In genomic region chr9:91255327-91255726, GRCh38 we compare ENCODE assay signal across 24 cellular contexts.
DNase-seq lines count a peak whose midpoint lies in the region; TF ChIP-seq lines count a peak whose summit lies in the region.
"Had no signal": no experiment of that assay in that cellular context is flagged by ENCODE, and none has a peak within 500 bp of the region (broad histone marks: within the 10 kb centered on the region; RNA-seq: fewer than 3 reads in every experiment).

No MANE protein-coding gene starts in this region.

- H2BK120ac ChIP-seq in mesendoderm (ENCODE audit: low read depth, low read length): no peak overlapping the region

- no peaks in the 10 kb centered on the region for H3K36me3 ChIP-seq in mesendoderm (ENCODE audit: control insufficient read depth, insufficient read depth, low read length)
- H3K36me3 ChIP-seq: left lung, tibial artery had no signal

- no peak overlapping the region for H4K8ac ChIP-seq in mesendoderm (ENCODE audit: low read depth, low read length)

- H3K9ac ChIP-seq in mesendoderm (ENCODE audit: low read length): no peak overlapping the region

- DNase-seq in AG08395 (ENCODE audit: low spot score): peak; percentile 56
- peak; percentile 20 for DNase-seq in HFF-Myc (ENCODE audit: extremely low read depth, low read depth)
- peak; percentile 10 for DNase-seq in left kidney (ENCODE audit: low read depth, low spot score)
- DNase-seq in glutamatergic neuron: no peak
- DNase-seq in endothelial cell (ENCODE audit: low spot score): no peak
- no peak for DNase-seq in NCI-H69 (lab: John Stamatoyannopoulos, UW)
- DNase-seq in mesendoderm: no peak
- DNase-seq: ACHN; activated CD4-positive, alpha-beta T cell treated with anti-CD3 and anti-CD28 coated beads for 48 hours; activated T-cell treated with anti-CD3 and anti-CD28 coated beads for 4 hours; cerebellar nuclear complex; DMS153; GOT3; left lung; natural killer cell; NCI-H1048; NCI-H2171; NK-92 treated with Interleukin-12 subunit alpha and Interleukin-12 subunit beta, amount 100 ng/mL, for 24 hours; stimulated activated CD4-positive, alpha-beta T cell treated with anti-CD3 and anti-CD28 coated beads, Interleukin-4, amount 100 ng/mL, for 24 hours; tibial artery had no signal

- H3K4me3 Mint-ChIP-seq in brain: peak overlapping the region in 1 of 5 experiments; percentile 2
- H3K4me3 Mint-ChIP-seq in glutamatergic neuron (ENCODE audit: unreplicated experiment): no peak overlapping the region
- no peak overlapping the region for H3K4me3 Mint-ChIP-seq in endothelial cell (ENCODE audit: unreplicated experiment)
- H3K4me3 Mint-ChIP-seq: activated naive CD8-positive, alpha-beta T cell; T-helper 2 cell treated with Interferon-gamma antibody and Interleukin-4, amounts not matched to agents 5 μg/mL and 100 μg/mL, for 36 hours had no signal

- no peak overlapping the region for H3K4ac ChIP-seq in mesendoderm (ENCODE audit: low read depth, low read length)

- peaks cover 5% of the 10 kb centered on the region for H3K36me3 Mint-ChIP-seq in brain
- no peaks in the 10 kb centered on the region for H3K36me3 Mint-ChIP-seq in glutamatergic neuron (ENCODE audit: unreplicated experiment)
- H3K36me3 Mint-ChIP-seq in endothelial cell (ENCODE audit: low read depth, unreplicated experiment): no peaks in the 10 kb centered on the region
- H3K36me3 Mint-ChIP-seq: natural killer cell had no signal

- no peak overlapping the region for H2BK15ac ChIP-seq in mesendoderm (replicated peaks; ENCODE audit: low read depth)

- no peak overlapping the region for H3K4me2 ChIP-seq in mesendoderm (ENCODE audit: low read length)

- H3K27me3 ChIP-seq in mesendoderm (ENCODE audit: insufficient read depth, low read length, poor library complexity): no peaks in the 10 kb centered on the region
- H3K27me3 ChIP-seq: left lung, tibial artery had no signal

- H3K4me1 Mint-ChIP-seq in brain (peaks cover 24% of the 10 kb centered on the region), glutamatergic neuron (ENCODE audit: low read depth, unreplicated experiment) (peaks cover 2% of the 10 kb centered on the region), endothelial cell (ENCODE audit: unreplicated experiment) (no peaks in the 10 kb centered on the region)

- no peak overlapping the region for H3K56ac ChIP-seq in mesendoderm (ENCODE audit: low read length)

- TF ChIP-seq CTCF in HFF-Myc (IDR thresholded peaks at IDR 0.05; ENCODE audit: low read depth, low read length, missing control alignments): no peak
- no peak for TF ChIP-seq CTCF in brain (conservative IDR thresholded peaks at IDR 0.05)
- TF ChIP-seq CTCF in glutamatergic neuron (IDR thresholded peaks at IDR 0.05; ENCODE audit: partially characterized antibody, unreplicated experiment): no peak
- no peak for TF ChIP-seq CTCF in endothelial cell (IDR thresholded peaks at IDR 0.05; ENCODE audit: unreplicated experiment)

- no peaks in the 10 kb centered on the region for H3K9me3 Mint-ChIP-seq in brain
- H3K9me3 Mint-ChIP-seq in glutamatergic neuron (ENCODE audit: unreplicated experiment): no peaks in the 10 kb centered on the region
- H3K9me3 Mint-ChIP-seq in endothelial cell (ENCODE audit: unreplicated experiment): no peaks in the 10 kb centered on the region
- H3K9me3 Mint-ChIP-seq: natural killer cell; T-helper 2 cell treated with Interferon-gamma antibody and Interleukin-4, amounts not matched to agents 5 μg/mL and 100 μg/mL, for 36 hours had no signal

- no peaks in the 10 kb centered on the region for H3K4me1 ChIP-seq in mesendoderm (ENCODE audit: control insufficient read depth, low read depth, low read length)

- no peaks in the 10 kb centered on the region for H3K79me2 ChIP-seq in mesendoderm (ENCODE audit: control insufficient read depth, insufficient read depth, low read length)

- H3K27me3 Mint-ChIP-seq in brain (no peaks in the 10 kb centered on the region), glutamatergic neuron (ENCODE audit: unreplicated experiment) (no peaks in the 10 kb centered on the region), endothelial cell (ENCODE audit: unreplicated experiment) (peaks cover 2% of the 10 kb centered on the region)
- H3K27me3 Mint-ChIP-seq: activated naive CD8-positive, alpha-beta T cell had no signal

- no peak overlapping the region for H3K27ac ChIP-seq in mesendoderm (ENCODE audit: low read depth, low read length)
- H3K27ac ChIP-seq: epithelial cell of prostate, left lung, tibial artery had no signal

- H3K18ac ChIP-seq in mesendoderm (ENCODE audit: low read length): no peak overlapping the region

- H4K5ac ChIP-seq in mesendoderm (ENCODE audit: low read length): no peak overlapping the region

- H3K27ac Mint-ChIP-seq in brain (peak overlapping the region in 4 of 5 experiments; percentile 28 to 72 (median 56)), glutamatergic neuron (ENCODE audit: unreplicated experiment) (no peak overlapping the region), endothelial cell (ENCODE audit: unreplicated experiment) (no peak overlapping the region)
- H3K27ac Mint-ChIP-seq: activated naive CD8-positive, alpha-beta T cell; T-helper 2 cell treated with Interferon-gamma antibody and Interleukin-4, amounts not matched to agents 5 μg/mL and 100 μg/mL, for 36 hours had no signal

- no CpG with 5 or more reads among the region's 3 CpGs for WGBS in mesendoderm (ENCODE audit: extremely low coverage, insufficient coverage, low lambda C conversion rate)

- H3K4me3 ChIP-seq in HFF-Myc (replicated peaks; ENCODE audit: low read depth, low read length) (no peak overlapping the region), mesendoderm (ENCODE audit: low read length) (no peak overlapping the region)
- H3K4me3 ChIP-seq: left lung, tibial artery had no signal

- H3K23ac ChIP-seq in mesendoderm (ENCODE audit: low read length): no peak overlapping the region

- no peak overlapping the region for H2BK5ac ChIP-seq in mesendoderm (ENCODE audit: low read length)

- no peak overlapping the region for H2AK5ac ChIP-seq in mesendoderm (ENCODE audit: low read length)

- H3K79me1 ChIP-seq in mesendoderm (ENCODE audit: low read length): no peaks in the 10 kb centered on the region

Comparison
In these comparisons a context has a peak if more than half of its experiments do, and no peak if none do; other contexts are left out.
1. DNase-seq: peak in AG08395 (single experiment), HFF-Myc (single experiment) and left kidney (single experiment); none in glutamatergic neuron (single experiment), endothelial cell (single experiment), NCI-H69 (single experiment) and mesendoderm (single experiment).
2. H3K27ac Mint-ChIP-seq: peak in brain (4 of 5); none in glutamatergic neuron (single experiment) and endothelial cell (single experiment).